In genomic region chr12:76274699-76275098, GRCh38 we compare ENCODE assay signal across 14 cellular contexts.
A peak's percentile ranks its signal among the peaks of the same experiment; 100 is the strongest.
DNase-seq lines count a peak whose midpoint lies in the region; ATAC-seq and TF ChIP-seq lines count a peak whose summit lies in the region.
"Had no signal": no experiment of that assay in that cellular context is flagged by ENCODE, and none has a peak within 500 bp of the region (broad histone marks: within the 10 kb centered on the region; RNA-seq: fewer than 3 reads in every experiment).

No MANE protein-coding gene starts in this region.

- no peaks in the 10 kb centered on the region for H3K36me3 Mint-ChIP-seq in activated T-cell treated with anti-CD3 and anti-CD28 coated beads, Interleukin-2, amount 50 U/mL, for 72 hours (ENCODE audit: insufficient read depth in 2 of 2)
- no peaks in the 10 kb centered on the region for H3K36me3 Mint-ChIP-seq in glutamatergic neuron (ENCODE audit: unreplicated experiment)
- no peaks in the 10 kb centered on the region for H3K36me3 Mint-ChIP-seq in WTC11

- H3K27me3 ChIP-seq in PC-9 (ENCODE audit: insufficient read depth, low read depth), result no peaks in the 10 kb centered on the region
- H3K27me3 ChIP-seq: brain microvascular endothelial cell had no signal

- no peaks in the 10 kb centered on the region for H3K9me3 ChIP-seq in PC-9 (ENCODE audit: insufficient read depth, low read depth)
- H3K9me3 ChIP-seq: prostate gland had no signal

- H3K9me3 Mint-ChIP-seq in activated T-cell treated with anti-CD3 and anti-CD28 coated beads, Interleukin-2, amount 50 U/mL, for 72 hours, result no peaks in the 10 kb centered on the region
- H3K9me3 Mint-ChIP-seq in glutamatergic neuron (ENCODE audit: unreplicated experiment), result no peaks in the 10 kb centered on the region
- H3K9me3 Mint-ChIP-seq in WTC11, result no peaks in the 10 kb centered on the region

- peaks cover 61% of the 10 kb centered on the region for H3K27me3 Mint-ChIP-seq in activated T-cell treated with anti-CD3 and anti-CD28 coated beads, Interleukin-2, amount 50 U/mL, for 72 hours (ENCODE audit: low read depth)
- H3K27me3 Mint-ChIP-seq in glutamatergic neuron (ENCODE audit: unreplicated experiment) (no peaks in the 10 kb centered on the region), WTC11 (ENCODE audit: low read depth) (no peaks in the 10 kb centered on the region)

- H3F3A ChIP-seq in PC-9 (ENCODE audit: insufficient read depth, low read depth), result no peaks in the 10 kb centered on the region

- H3K4me3 Mint-ChIP-seq in activated T-cell treated with anti-CD3 and anti-CD28 coated beads, Interleukin-2, amount 50 U/mL, for 72 hours, result peak overlapping the region in 1 of 2 donors; percentile 29
- no peak overlapping the region for H3K4me3 Mint-ChIP-seq in glutamatergic neuron (ENCODE audit: unreplicated experiment)
- no peak overlapping the region for H3K4me3 Mint-ChIP-seq in WTC11

- H3K79me2 ChIP-seq in PC-9 (ENCODE audit: low read depth), result no peaks in the 10 kb centered on the region

- H4K20me1 ChIP-seq in PC-9 (ENCODE audit: insufficient read depth), result no peaks in the 10 kb centered on the region

- H2AFZ ChIP-seq in PC-9, result no peak overlapping the region

- H3K4me1 Mint-ChIP-seq in activated T-cell treated with anti-CD3 and anti-CD28 coated beads, Interleukin-2, amount 50 U/mL, for 72 hours (ENCODE audit: low read depth), result peaks cover 19% of the 10 kb centered on the region
- no peaks in the 10 kb centered on the region for H3K4me1 Mint-ChIP-seq in glutamatergic neuron (ENCODE audit: low read depth, unreplicated experiment)
- peaks cover 9% of the 10 kb centered on the region for H3K4me1 Mint-ChIP-seq in WTC11

- ATAC-seq in activated T-cell treated with anti-CD3 and anti-CD28 coated beads, Interleukin-2, amount 50 U/mL, for 72 hours (replicated peaks in 1 of 2), result peak; percentile 92 to 93
- ATAC-seq in GM18502 (IDR thresholded peaks at IDR 0.05; ENCODE audit: poor library complexity, unreplicated experiment) (no peak), WTC11 (no peak)

- no TSS peak for BruUV-seq in PC-9 (replicated peaks; lab: Mats Ljungman, UMichigan)

- H3K27ac Mint-ChIP-seq in activated T-cell treated with anti-CD3 and anti-CD28 coated beads, Interleukin-2, amount 50 U/mL, for 72 hours, result no peak overlapping the region
- H3K27ac Mint-ChIP-seq in glutamatergic neuron (ENCODE audit: unreplicated experiment) (no peak overlapping the region), WTC11 (no peak overlapping the region)

- peak; percentile 2 for DNase-seq in stimulated activated naive CD4-positive, alpha-beta T cell treated with Interleukin-2 at 50 U/mL for 16 hours (lab: John Stamatoyannopoulos, UW)
- no peak for DNase-seq in stimulated activated naive CD4-positive, alpha-beta T cell (lab: John Stamatoyannopoulos, UW)
- DNase-seq in activated T-cell treated with anti-CD3 and anti-CD28 coated beads, Interleukin-2, amount 50 U/mL, for 72 hours, result peak; percentile 46 to 49
- DNase-seq in fibroblast of mammary gland (ENCODE audit: low read depth) (peak; percentile 67), PC-9 (no peak), glutamatergic neuron (no peak), WTC11 (ENCODE audit: low spot score) (no peak)
- DNase-seq: brain microvascular endothelial cell, midbrain, NCI-H146 had no signal

- H3K4me2 ChIP-seq in PC-9, result no peak overlapping the region

- no peaks in the 10 kb centered on the region for H3K9me2 ChIP-seq in PC-9 (ENCODE audit: insufficient read depth)

- no peak overlapping the region for H3K27ac ChIP-seq in PC-9
- H3K27ac ChIP-seq: brain microvascular endothelial cell, C4-2B, prostate gland, SK-N-MC had no signal

- no peaks in the 10 kb centered on the region for H3K4me1 ChIP-seq in PC-9 (replicated peaks; ENCODE audit: insufficient read depth)
- H3K4me1 ChIP-seq: prostate gland had no signal

- CTCF ChIA-PET in PC-9 (lab: Charles Lee), result no interaction called here
- CTCF ChIA-PET in WTC11 (lab: Charles Lee), result no interaction called here

- POLR2A ChIA-PET in PC-9 (lab: Charles Lee; ENCODE audit: unreplicated experiment), result no interaction called here
- POLR2A ChIA-PET in WTC11 (lab: Charles Lee), result no interaction called here

- TF ChIP-seq CTCF in fibroblast of mammary gland (conservative IDR thresholded peaks at IDR 0.05; ENCODE audit: control insufficient read depth, insufficient read depth, low read depth, low read length), result no peak
- TF ChIP-seq CTCF in PC-9 (conservative IDR thresholded peaks at IDR 0.05), result no peak
- no peak for TF ChIP-seq CTCF in glutamatergic neuron (IDR thresholded peaks at IDR 0.05; ENCODE audit: partially characterized antibody, unreplicated experiment)
- TF ChIP-seq CTCF in WTC11 (IDR thresholded peaks at IDR 0.05), result no peak

- no peaks in the 10 kb centered on the region for H3K36me3 ChIP-seq in PC-9 (ENCODE audit: low read depth)
- H3K36me3 ChIP-seq: brain microvascular endothelial cell, prostate gland had no signal

- H3K4me3 ChIP-seq in fibroblast of mammary gland (ENCODE audit: control insufficient read depth, low read depth, low read length) (no peak overlapping the region), PC-9 (no peak overlapping the region)
- H3K4me3 ChIP-seq: prostate gland, SK-N-MC had no signal

- intact Hi-C loops in PC-9 (cut with micrococcal nuclease; ENCODE audit: unreplicated experiment), result no loop called here

TF ChIP-seq in WTC11, 78 proteins besides CTCF, POLR2A, EP300 and RAD21:
- TF ChIP-seq CREB1 (CRISPR knock-in tag; IDR thresholded peaks at IDR 0.05) (no peak), ELF4 (CRISPR knock-in tag; IDR thresholded peaks at IDR 0.05; ENCODE audit: low read depth) (no peak), ETV6 (CRISPR knock-in tag; IDR thresholded peaks at IDR 0.05) (no peak), ZNF281 (CRISPR knock-in tag; IDR thresholded peaks at IDR 0.05) (no peak), GABPB1 (CRISPR knock-in tag; IDR thresholded peaks at IDR 0.05) (no peak), TP53 (CRISPR knock-in tag; IDR thresholded peaks at IDR 0.05) (no peak), CBFB (CRISPR knock-in tag; IDR thresholded peaks at IDR 0.05; ENCODE audit: low read depth) (no peak), MXD4 (CRISPR knock-in tag; IDR thresholded peaks at IDR 0.05; ENCODE audit: borderline replicate concordance) (no peak), ZNF512 (CRISPR knock-in tag; IDR thresholded peaks at IDR 0.05; ENCODE audit: borderline replicate concordance) (no peak), ZBTB21 (CRISPR knock-in tag; IDR thresholded peaks at IDR 0.05; ENCODE audit: borderline replicate concordance) (no peak), ZNF671 (CRISPR knock-in tag; IDR thresholded peaks at IDR 0.05) (no peak)

Comparison
In these comparisons a context has a peak if more than half of its experiments do, and no peak if none do; other contexts are left out.
1. DNase-seq: peak in stimulated activated naive CD4-positive, alpha-beta T cell treated with Interleukin-2 at 50 U/mL for 16 hours (single experiment), activated T-cell treated with anti-CD3 and anti-CD28 coated beads, Interleukin-2, amount 50 U/mL, for 72 hours (2 of 2) and fibroblast of mammary gland (single experiment); none in stimulated activated naive CD4-positive, alpha-beta T cell (0 of 6), PC-9 (0 of 2), glutamatergic neuron (single experiment) and WTC11 (single experiment).
2. ATAC-seq: peak in activated T-cell treated with anti-CD3 and anti-CD28 coated beads, Interleukin-2, amount 50 U/mL, for 72 hours (2 of 2); none in GM18502 (single experiment) and WTC11 (single experiment).